3 cellular contexts compared by ENCODE assay signal in the genomic region with DNA sequence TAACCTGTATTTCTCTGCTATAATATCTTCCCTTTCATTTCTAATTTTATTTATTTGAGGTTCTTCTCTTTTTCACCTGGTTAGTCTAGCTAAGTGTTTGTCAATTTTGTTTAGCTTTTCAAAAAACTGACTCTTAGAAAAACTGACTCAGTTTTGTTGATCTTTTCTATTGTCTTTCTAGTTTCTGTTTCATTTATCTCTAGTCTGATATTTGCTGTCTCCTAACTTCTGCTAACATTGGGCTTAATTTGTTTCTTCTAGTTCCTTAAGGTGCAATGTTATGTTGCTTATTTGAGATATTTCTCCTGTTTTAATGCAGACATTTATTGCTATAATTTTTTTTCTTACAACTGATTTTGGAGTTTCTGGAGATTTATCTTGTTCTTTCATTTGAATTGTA.
"Had no signal": no experiment of that assay in that cellular context is flagged by ENCODE, and none has a peak within 500 bp of the region (broad histone marks: within the 10 kb centered on the region; RNA-seq: fewer than 3 reads in every experiment).

No MANE protein-coding gene starts in this region.

- ATAC-seq: GM12878 had no signal

- DNase-seq: GDM1, GF-D8 had no signal

- H3K4me3 ChIP-seq: GM12878 had no signal
